ENCODE assay signal across 8 cellular contexts in the genomic region with DNA sequence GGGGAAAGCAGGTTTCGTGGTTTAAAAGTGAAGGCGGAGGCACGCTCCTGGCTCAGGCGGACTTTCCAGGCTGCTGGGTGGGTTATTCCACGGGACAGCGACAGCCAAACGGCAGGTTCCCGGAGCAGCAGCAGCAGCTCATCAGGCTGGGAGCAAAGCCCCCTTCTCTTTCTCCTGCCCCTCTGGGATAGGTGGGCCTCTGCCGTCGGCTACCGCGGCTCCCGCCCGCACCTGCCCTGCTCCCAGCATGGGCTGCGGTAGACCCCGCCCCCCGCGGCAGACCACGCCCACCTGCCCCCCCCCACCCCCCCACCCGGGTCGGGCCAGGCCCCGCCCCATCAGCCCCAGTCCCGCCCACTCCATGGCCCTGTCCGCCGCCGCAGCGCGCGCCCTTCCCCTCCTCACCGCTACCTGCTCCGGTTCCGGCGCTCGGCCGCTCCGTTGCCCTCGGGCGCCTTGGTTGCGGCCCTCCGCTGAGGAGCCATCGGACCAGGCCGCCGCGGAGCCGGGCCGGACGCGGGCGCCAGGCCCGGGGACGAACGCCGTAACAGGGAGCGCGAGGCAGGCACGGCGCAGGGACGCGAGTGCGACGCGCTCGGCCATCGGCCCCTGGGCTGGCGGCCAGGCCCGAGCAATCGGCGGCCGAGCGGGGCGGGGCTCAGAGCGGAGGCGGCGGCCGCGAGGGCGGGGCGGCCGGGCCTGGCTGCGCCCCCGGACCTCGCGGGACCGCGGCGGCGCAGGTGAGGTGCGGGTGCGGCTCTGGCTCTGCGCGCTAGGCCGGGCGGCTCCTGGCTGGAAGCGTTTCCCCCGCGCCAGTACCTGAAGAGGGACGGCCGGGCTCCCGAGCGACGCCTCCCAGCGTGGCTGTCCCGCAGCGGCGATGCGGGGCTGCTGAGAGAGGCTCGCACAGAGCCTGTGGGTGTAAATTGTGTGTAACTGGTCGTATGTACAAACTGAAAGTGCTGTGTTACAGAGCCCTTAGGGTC. TPM values are rescaled to one million over a fixed set of nuclear protein-coding genes. Genes with fewer than 3 reads are reported as not detected.
A peak's percentile ranks its signal among the peaks of the same experiment; 100 is the strongest.
DNase-seq lines count a peak whose midpoint lies in the region; ATAC-seq and TF ChIP-seq lines count a peak whose summit lies in the region.

TSS of gene HEXD (plus strand) at position 347 of the 986 bp plus-strand sequence. CDS start 1,453 bp downstream, outside the sequence.
TSS of gene OGFOD3 (minus strand) at position 586 of the 986 bp plus-strand sequence. CDS start at position 485, 101 bp downstream.

- no peak within 1 kb of the TSS for H3K27ac ChIP-seq in endodermal cell (ENCODE audit: low read depth, low read length)
- no peak within 1 kb of the TSS for H3K27ac ChIP-seq in mesodermal cell (ENCODE audit: low read depth, low read length, severe bottlenecking)

- H3K4me1 ChIP-seq in endodermal cell (ENCODE audit: control insufficient read depth, insufficient read depth, low read length), result no peaks in the 10 kb centered on the region
- H3K4me1 ChIP-seq in mesodermal cell (ENCODE audit: control insufficient read depth, insufficient read depth, low read length, poor library complexity, severe bottlenecking), result no peaks in the 10 kb centered on the region

- CTCF ChIA-PET in activated CD8-positive, alpha-beta memory T cell treated with anti-CD3 and anti-CD28 coated beads, Interleukin-2, amount 10 ng/mL, durations not matched to agents 7 days and 5 days (lab: Charles Lee), result interaction anchor here (0.6 to 1.7 kb wide), 8 partner anchors 17 to 399 kb away, joined by 3 to 7 read pairs (median 4); partner anchors contain the start of genes CSNK1D and TEX19

- peak within 1 kb of the TSS; percentile 89 for H3K27ac Mint-ChIP-seq in activated CD8-positive, alpha-beta memory T cell treated with anti-CD3 and anti-CD28 coated beads, Interleukin-2, amount 10 ng/mL, durations not matched to agents 7 days and 5 days
- no peak within 1 kb of the TSS for H3K27ac Mint-ChIP-seq in endodermal cell

- H3K36me3 ChIP-seq in endodermal cell (ENCODE audit: control insufficient read depth, insufficient read depth, low read length) (peaks cover 7% of the 10 kb centered on the region), mesodermal cell (ENCODE audit: control insufficient read depth, insufficient read depth, low read length) (peaks cover 17% of the 10 kb centered on the region)

- WGBS in endodermal cell (ENCODE audit: insufficient coverage in 1 of 2, insufficient read length in 1 of 2), 2 experiments, result 0 to 2% methylated on average over 40 to 99 of the region's 108 CpGs
- WGBS in mesodermal cell (ENCODE audit: insufficient coverage in 2 of 2), 2 experiments, result 1 to 2% methylated on average over 68 to 93 of the region's 108 CpGs

- no peaks in the 10 kb centered on the region for H3K9me3 ChIP-seq in endodermal cell (ENCODE audit: control insufficient read depth, low read length)
- peaks cover 3% of the 10 kb centered on the region for H3K9me3 ChIP-seq in mesodermal cell (ENCODE audit: control insufficient read depth, low read length)

- H3K9me3 Mint-ChIP-seq in activated CD8-positive, alpha-beta memory T cell treated with anti-CD3 and anti-CD28 coated beads, Interleukin-2, amount 10 ng/mL, durations not matched to agents 7 days and 5 days (ENCODE audit: low read depth), result no peaks in the 10 kb centered on the region
- H3K9me3 Mint-ChIP-seq in endodermal cell, result peaks cover 13% of the 10 kb centered on the region

- ATAC-seq in activated CD8-positive, alpha-beta memory T cell treated with anti-CD3 and anti-CD28 coated beads, Interleukin-2, amount 10 ng/mL, durations not matched to agents 7 days and 5 days, result peak; percentile 91

- peaks cover 23% of the 10 kb centered on the region for H3K36me3 Mint-ChIP-seq in activated CD8-positive, alpha-beta memory T cell treated with anti-CD3 and anti-CD28 coated beads, Interleukin-2, amount 10 ng/mL, durations not matched to agents 7 days and 5 days
- peaks cover 33% of the 10 kb centered on the region for H3K36me3 Mint-ChIP-seq in endodermal cell (ENCODE audit: low read depth)

- H3K4me3 ChIP-seq in endodermal cell (ENCODE audit: low read length) (peak within 1 kb of the TSS; percentile 91), mesodermal cell (ENCODE audit: extremely low read depth, insufficient read depth, low read length, poor library complexity, severe bottlenecking) (peak within 1 kb of the TSS; percentile 69)

- TF ChIP-seq CTCF in GM20000 (IDR thresholded peaks at IDR 0.05; ENCODE audit: extremely low read depth, missing control alignments) (no peak), endodermal cell (conservative IDR thresholded peaks at IDR 0.05) (no peak)

- peak within 1 kb of the TSS; percentile 77 for H3K9ac ChIP-seq in endodermal cell (ENCODE audit: extremely low read depth, low read length, poor library complexity, severe bottlenecking)

- H3K4me1 Mint-ChIP-seq in activated CD8-positive, alpha-beta memory T cell treated with anti-CD3 and anti-CD28 coated beads, Interleukin-2, amount 10 ng/mL, durations not matched to agents 7 days and 5 days, result peaks cover 25% of the 10 kb centered on the region
- H3K4me1 Mint-ChIP-seq in endodermal cell, result no peaks in the 10 kb centered on the region

- H3K27me3 ChIP-seq in endodermal cell (ENCODE audit: control insufficient read depth, insufficient read depth, low read length, poor library complexity, severe bottlenecking), result no peaks in the 10 kb centered on the region

- DNase-seq in COR-L47 (lab: John Stamatoyannopoulos, UW) (peak; percentile 86), GM20000 (ENCODE audit: low spot score) (peak; percentile 99), HS-5 (ENCODE audit: low read depth) (peak; percentile 42), NOMO-1 treated with DMSO at 0.1 percent for 48 hours (lab: John Stamatoyannopoulos, UW; ENCODE audit: unreplicated experiment) (peak; percentile 78), endodermal cell (peak; percentile 98)
- peak; percentile 88 for DNase-seq in activated CD8-positive, alpha-beta memory T cell treated with anti-CD3 and anti-CD28 coated beads, Interleukin-2, amount 10 ng/mL, durations not matched to agents 7 days and 5 days
- peak; percentile 59 for DNase-seq in stimulated activated CD8-positive, alpha-beta memory T cell treated with anti-CD3 and anti-CD28 coated beads, Interleukin-15, amount 100 ng/mL, for 24 hours (ENCODE audit: low read depth)

- H3K27me3 Mint-ChIP-seq in activated CD8-positive, alpha-beta memory T cell treated with anti-CD3 and anti-CD28 coated beads, Interleukin-2, amount 10 ng/mL, durations not matched to agents 7 days and 5 days, result no peaks in the 10 kb centered on the region
- H3K27me3 Mint-ChIP-seq in endodermal cell (ENCODE audit: insufficient read depth), result no peaks in the 10 kb centered on the region

- peak within 1 kb of the TSS; percentile 80 for H3K4me3 Mint-ChIP-seq in activated CD8-positive, alpha-beta memory T cell treated with anti-CD3 and anti-CD28 coated beads, Interleukin-2, amount 10 ng/mL, durations not matched to agents 7 days and 5 days
- peak within 1 kb of the TSS; percentile 69 for H3K4me3 Mint-ChIP-seq in endodermal cell

RNA-seq across cellular contexts. Expression of gene HEXD, which starts in this region (rescaled TPM):
- 10 to 100 TPM; 50.5 to 72.5 TPM for total RNA-seq in activated CD8-positive, alpha-beta memory T cell treated with anti-CD3 and anti-CD28 coated beads, Interleukin-2, amount 10 ng/mL, durations not matched to agents 7 days and 5 days
- 10 to 100 TPM; 31.5 to 37.6 TPM for total RNA-seq in endodermal cell
- polyA plus RNA-seq in endodermal cell (2013, experiment 1 of 2), result 42.8 TPM
- polyA plus RNA-seq in endodermal cell (2013, experiment 2 of 2), result 31.9 TPM
- polyA plus RNA-seq in mesodermal cell (2013, experiment 1 of 2), result 21.9 TPM
- polyA plus RNA-seq in mesodermal cell (2013, experiment 2 of 2), result 20.8 TPM

RNA-seq across cellular contexts. Expression of gene OGFOD3, which starts in this region (rescaled TPM):
- 10 to 100 TPM; 27.1 to 30.5 TPM for total RNA-seq in activated CD8-positive, alpha-beta memory T cell treated with anti-CD3 and anti-CD28 coated beads, Interleukin-2, amount 10 ng/mL, durations not matched to agents 7 days and 5 days
- 10 to 100 TPM; 24.0 to 30.1 TPM for total RNA-seq in endodermal cell
- polyA plus RNA-seq in endodermal cell (2013, experiment 1 of 2), result 24.2 TPM
- 21.2 TPM for polyA plus RNA-seq in endodermal cell (2013, experiment 2 of 2)
- 21.7 TPM for polyA plus RNA-seq in mesodermal cell (2013, experiment 1 of 2)
- 19.4 TPM for polyA plus RNA-seq in mesodermal cell (2013, experiment 2 of 2)

Comparison
In these comparisons a context has a peak if more than half of its experiments do, and no peak if none do; other contexts are left out.
1. DNase-seq: peak in every context shown above with its lines; median percentile 99 in GM20000; 98 in endodermal cell; 88 in activated CD8-positive, alpha-beta memory T cell treated with anti-CD3 and anti-CD28 coated beads, Interleukin-2, amount 10 ng/mL, durations not matched to agents 7 days and 5 days; 86 in COR-L47; 78 in NOMO-1 treated with DMSO at 0.1 percent for 48 hours; 59 in stimulated activated CD8-positive, alpha-beta memory T cell treated with anti-CD3 and anti-CD28 coated beads, Interleukin-15, amount 100 ng/mL, for 24 hours; 42 in HS-5.